In the genomic region with DNA sequence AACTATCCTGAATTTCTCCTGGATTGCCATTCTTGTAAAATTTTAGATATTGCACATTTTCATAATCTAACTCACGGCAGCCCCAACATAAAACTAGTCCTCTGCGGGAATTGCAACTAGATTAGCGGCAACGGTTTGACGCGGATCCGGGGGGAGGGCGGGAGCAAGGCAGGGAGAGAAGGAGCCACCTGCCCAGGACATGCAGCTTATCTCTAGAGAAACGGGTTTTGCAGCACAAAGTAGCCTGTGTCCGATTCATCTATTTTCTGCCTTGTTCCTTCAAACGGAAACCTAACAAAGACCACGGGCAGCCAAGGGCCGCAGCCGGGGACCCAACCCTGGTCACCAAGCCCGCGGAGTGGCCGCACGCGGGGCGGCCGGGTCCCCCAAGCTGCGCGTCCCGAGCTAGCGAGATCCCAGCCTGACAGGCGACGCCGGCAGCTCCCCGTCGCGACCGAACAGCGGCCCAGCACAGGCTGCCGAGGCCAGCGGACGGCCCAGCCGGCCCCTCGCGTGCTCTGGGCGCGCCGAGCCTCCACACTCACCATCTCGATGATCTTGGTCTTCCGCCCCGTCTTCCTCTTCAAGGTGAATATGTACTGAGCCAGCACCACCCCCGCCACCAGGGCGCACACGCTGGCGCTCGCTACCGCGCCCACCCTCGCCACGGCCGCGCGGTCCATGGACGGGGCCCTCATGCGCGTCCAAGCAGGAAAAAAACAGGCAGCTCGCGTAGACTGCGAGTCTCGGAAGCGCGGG, we compare ENCODE assay signal across 8 cellular contexts. TPM values are rescaled to one million over a fixed set of nuclear protein-coding genes. Genes with fewer than 3 reads are reported as not detected.
DNase-seq lines count a peak whose midpoint lies in the region; ATAC-seq and TF ChIP-seq lines count a peak whose summit lies in the region.

A gene (minus strand): TSS at position 754 of the 759 bp plus-strand sequence. CDS start 71 bp downstream, at position 683.

- no peaks in the 10 kb centered on the region for H3K9me3 ChIP-seq in vagina

- peak in 1 of 2 donors; percentile 72 for TF ChIP-seq POLR2A in vagina (IDR thresholded peaks at IDR 0.05)

- no peak for TF ChIP-seq CTCF in vagina (IDR thresholded peaks at IDR 0.05)

- peak within 1 kb of the TSS; percentile 57 to 64 for H3K4me3 ChIP-seq in vagina

- H3K27me3 ChIP-seq in vagina, result no peaks in the 10 kb centered on the region

- DNase-seq in AG08395 (ENCODE audit: low spot score) (peak; percentile 42), NCI-H526 treated with DMSO at 0.1 percent for 48 hours (lab: John Stamatoyannopoulos, UW) (peak; percentile 65), glomerular visceral epithelial cell (ENCODE audit: extremely low spot score) (peak; percentile 34), occipital lobe (lab: John Stamatoyannopoulos, UW) (no peak), vagina (ENCODE audit: extremely low spot score in 2 of 2) (no peak)
- peak; percentile 40 for DNase-seq in activated naive CD4-positive, alpha-beta T cell treated with Interleukin-2 at 50 U/mL for 16 hours

- peak; percentile 31 for ATAC-seq in GM18519 (IDR thresholded peaks at IDR 0.05; ENCODE audit: low FRiP score, unreplicated experiment)
- peak; percentile 47 for ATAC-seq in HG03025 (IDR thresholded peaks at IDR 0.05; ENCODE audit: low FRiP score, unreplicated experiment)

- H3K36me3 ChIP-seq in vagina, result no peaks in the 10 kb centered on the region

- peaks cover 50% of the 10 kb centered on the region for H3K4me1 ChIP-seq in vagina

- peak within 1 kb of the TSS; percentile 96 for H3K27ac ChIP-seq in vagina

- intact Hi-C loops in vagina (cut with DNase I), result no loop called here

RNA-seq across cellular contexts. Expression of the gene that starts here (rescaled TPM):
- total RNA-seq in occipital lobe, result 99.2 TPM
- total RNA-seq in vagina, result 17.2 TPM

Comparison
In these comparisons a context has a peak if more than half of its experiments do, and no peak if none do; other contexts are left out.
1. DNase-seq: peak in AG08395 (single experiment), NCI-H526 treated with DMSO at 0.1 percent for 48 hours (single experiment), activated naive CD4-positive, alpha-beta T cell treated with Interleukin-2 at 50 U/mL for 16 hours (single experiment) and glomerular visceral epithelial cell (single experiment); none in occipital lobe (single experiment) and vagina (0 of 2).